ENCODE assay signal across 12 cellular contexts in genomic region chr12:111417290-111417689, GRCh38. TPM values are rescaled to one million over a fixed set of nuclear protein-coding genes. Genes with fewer than 3 reads are reported as not detected.
A peak's percentile ranks its signal among the peaks of the same experiment; 100 is the strongest.
DNase-seq lines count a peak whose midpoint lies in the region; ATAC-seq and TF ChIP-seq lines count a peak whose summit lies in the region.
"Had no signal": no experiment of that assay in that cellular context is flagged by ENCODE, and none has a peak within 500 bp of the region (broad histone marks: within the 10 kb centered on the region; RNA-seq: fewer than 3 reads in every experiment).

No MANE protein-coding gene starts in this region.

- ATAC-seq in CD4-positive, alpha-beta T cell (ENCODE audit: poor library complexity): no peak
- no peak for ATAC-seq in T-cell (replicated peaks in 1 of 4)
- no peak for ATAC-seq in stimulated activated effector memory CD8-positive, alpha-beta T cell treated with anti-CD3 and anti-CD28 coated beads, Interleukin-12 subunit alpha, Interleukin-12 subunit beta, amount 100 ng/mL, for 72 hours
- ATAC-seq: A549 had no signal

- H3K27me3 ChIP-seq in CD4-positive, alpha-beta T cell (ENCODE audit: control insufficient read depth, insufficient read depth, low read length): no peaks in the 10 kb centered on the region
- no peaks in the 10 kb centered on the region for H3K27me3 ChIP-seq in CD8-positive, alpha-beta memory T cell (ENCODE audit: insufficient read depth, low read length, poor library complexity, severe bottlenecking)

- intact Hi-C loops in CD4-positive, alpha-beta T cell (cut with DNase I, micrococcal nuclease): loop anchor here in 1 of 2 experiments (10.0 kb wide), 1 partner anchor 598 kb away; the partner anchor contains the start of genes ERP29 and TMEM116

- no peak overlapping the region for H3K4me3 Mint-ChIP-seq in CD4-positive, alpha-beta T cell
- no peak overlapping the region for H3K4me3 Mint-ChIP-seq in CD8-positive, alpha-beta memory T cell
- no peak overlapping the region for H3K4me3 Mint-ChIP-seq in T-cell
- no peak overlapping the region for H3K4me3 Mint-ChIP-seq in stimulated activated effector memory CD8-positive, alpha-beta T cell treated with anti-CD3 and anti-CD28 coated beads, Interleukin-12 subunit alpha, Interleukin-12 subunit beta, amount 100 ng/mL, for 72 hours
- H3K4me3 Mint-ChIP-seq: CD14-positive monocyte had no signal

- peaks cover 41% of the 10 kb centered on the region for H3K4me1 Mint-ChIP-seq in CD4-positive, alpha-beta T cell (ENCODE audit: low read depth)
- H3K4me1 Mint-ChIP-seq in CD8-positive, alpha-beta memory T cell: peaks cover 43 to 61% (median 44%) of the 10 kb centered on the region in 3 donors
- H3K4me1 Mint-ChIP-seq in T-cell: peaks cover 27 to 54% (median 48%) of the 10 kb centered on the region in 3 donors
- peaks cover 37% of the 10 kb centered on the region for H3K4me1 Mint-ChIP-seq in stimulated activated effector memory CD8-positive, alpha-beta T cell treated with anti-CD3 and anti-CD28 coated beads, Interleukin-12 subunit alpha, Interleukin-12 subunit beta, amount 100 ng/mL, for 72 hours

- H3K9me3 Mint-ChIP-seq in CD4-positive, alpha-beta T cell: no peaks in the 10 kb centered on the region
- no peaks in the 10 kb centered on the region for H3K9me3 Mint-ChIP-seq in CD8-positive, alpha-beta memory T cell
- H3K9me3 Mint-ChIP-seq in T-cell: no peaks in the 10 kb centered on the region
- no peaks in the 10 kb centered on the region for H3K9me3 Mint-ChIP-seq in stimulated activated effector memory CD8-positive, alpha-beta T cell treated with anti-CD3 and anti-CD28 coated beads, Interleukin-12 subunit alpha, Interleukin-12 subunit beta, amount 100 ng/mL, for 72 hours
- H3K9me3 Mint-ChIP-seq: CD14-positive monocyte had no signal

- peaks cover 12% of the 10 kb centered on the region for H3K36me3 ChIP-seq in CD8-positive, alpha-beta memory T cell (ENCODE audit: insufficient read depth, low read length)

- peaks cover 27% of the 10 kb centered on the region for H3K4me1 ChIP-seq in CD8-positive, alpha-beta memory T cell (ENCODE audit: insufficient read depth, low read length)

- no peak overlapping the region for H3K4me3 ChIP-seq in CD8-positive, alpha-beta memory T cell (ENCODE audit: low read length)
- H3K4me3 ChIP-seq: A549, HAP-1 had no signal

- CTCF ChIA-PET in CD4-positive, alpha-beta T cell (lab: Charles Lee): no interaction called here
- CTCF ChIA-PET in CD8-positive, alpha-beta memory T cell (lab: Charles Lee): no interaction called here
- CTCF ChIA-PET in T-cell (lab: Charles Lee): no interaction called here

- H3K9me3 ChIP-seq in CD4-positive, alpha-beta T cell (ENCODE audit: control insufficient read depth, low read length): no peaks in the 10 kb centered on the region
- no peaks in the 10 kb centered on the region for H3K9me3 ChIP-seq in CD8-positive, alpha-beta memory T cell (ENCODE audit: low read length)
- H3K9me3 ChIP-seq: A549, HAP-1 had no signal

- H3K27ac ChIP-seq in CD4-positive, alpha-beta T cell (ENCODE audit: low read depth, low read length): no peak overlapping the region
- no peak overlapping the region for H3K27ac ChIP-seq in CD8-positive, alpha-beta memory T cell (ENCODE audit: low read depth, low read length)
- H3K27ac ChIP-seq: A549, KMS-11 had no signal

- H3K36me3 Mint-ChIP-seq in CD4-positive, alpha-beta T cell (ENCODE audit: low read depth): peaks cover 57% of the 10 kb centered on the region
- peaks cover 0 to 56% (median 18%) of the 10 kb centered on the region in 3 donors for H3K36me3 Mint-ChIP-seq in CD8-positive, alpha-beta memory T cell
- H3K36me3 Mint-ChIP-seq in T-cell: peaks cover 41% of the 10 kb centered on the region
- H3K36me3 Mint-ChIP-seq in stimulated activated effector memory CD8-positive, alpha-beta T cell treated with anti-CD3 and anti-CD28 coated beads, Interleukin-12 subunit alpha, Interleukin-12 subunit beta, amount 100 ng/mL, for 72 hours: peaks cover 70% of the 10 kb centered on the region

- no peak for DNase-seq in CD4-positive, alpha-beta T cell
- no peak for DNase-seq in CD8-positive, alpha-beta memory T cell
- DNase-seq in T-cell (no peak), T-helper 2 cell (no peak), OCI-M2 (lab: John Stamatoyannopoulos, UW; ENCODE audit: unreplicated experiment) (no peak)
- no peak for DNase-seq in stimulated activated effector memory CD8-positive, alpha-beta T cell treated with anti-CD3 and anti-CD28 coated beads, Interleukin-12 subunit alpha, Interleukin-12 subunit beta, amount 100 ng/mL, for 72 hours (ENCODE audit: low spot score in 2 of 2)
- DNase-seq: Calu3, DMS79 had no signal

- POLR2A ChIA-PET in CD4-positive, alpha-beta T cell (lab: Charles Lee): no interaction called here
- POLR2A ChIA-PET in CD8-positive, alpha-beta memory T cell (lab: Charles Lee): no interaction called here
- POLR2A ChIA-PET in T-cell (lab: Charles Lee): no interaction called here

- peak overlapping the region; percentile 13 for H3K27ac Mint-ChIP-seq in CD4-positive, alpha-beta T cell
- peak overlapping the region in 7 of 8 donors; percentile 23 to 83 (median 43) for H3K27ac Mint-ChIP-seq in CD8-positive, alpha-beta memory T cell
- H3K27ac Mint-ChIP-seq in T-cell: peak overlapping the region; percentile 36 to 46
- H3K27ac Mint-ChIP-seq in stimulated activated effector memory CD8-positive, alpha-beta T cell treated with anti-CD3 and anti-CD28 coated beads, Interleukin-12 subunit alpha, Interleukin-12 subunit beta, amount 100 ng/mL, for 72 hours: peak overlapping the region; percentile 48

- no peak for TF ChIP-seq CTCF in CD4-positive, alpha-beta T cell (IDR thresholded peaks at IDR 0.05)

- H3K27me3 Mint-ChIP-seq in CD4-positive, alpha-beta T cell: no peaks in the 10 kb centered on the region
- H3K27me3 Mint-ChIP-seq in CD8-positive, alpha-beta memory T cell: no peaks in the 10 kb centered on the region
- H3K27me3 Mint-ChIP-seq in T-cell: no peaks in the 10 kb centered on the region

RNA-seq across cellular contexts. Expression of gene SH2B3, which starts 11.6 kb away (rescaled TPM):
- total RNA-seq in CD4-positive, alpha-beta T cell: 10 to 100 TPM; 42.3 to 46.4 TPM
- total RNA-seq in CD8-positive, alpha-beta memory T cell: 10 to 100 TPM; 46.8 to 48.9 TPM
- 11.1 TPM for polyA plus RNA-seq in CD8-positive, alpha-beta memory T cell
- 10 to 100 TPM; 24.6 to 38.8 (median 28.8) TPM for total RNA-seq in T-cell

RNA-seq across cellular contexts. Expression of gene PHETA1, which starts 48.4 kb away (rescaled TPM):
- 1 to 10 TPM; 1.3 to 1.7 TPM for total RNA-seq in CD4-positive, alpha-beta T cell
- total RNA-seq in CD8-positive, alpha-beta memory T cell: 1 to 10 TPM; 3.8 to 3.9 TPM
- polyA plus RNA-seq in CD8-positive, alpha-beta memory T cell: 1.8 TPM
- 1 to 10 TPM; 1.4 to 6.2 (median 5.4) TPM for total RNA-seq in T-cell
